Comparison of ENCODE assay signal across 1 cellular context in genomic region chr10:97571622-97572021, GRCh38.
TF ChIP-seq lines count a peak whose summit lies in the region.

No MANE protein-coding gene starts in this region.

TF ChIP-seq in HCT116, 20 proteins besides CTCF, POLR2A, EP300 and RAD21:
- 0 out of 2 replicates have a peak, but pooled peaks have one; percentile 26 for TF ChIP-seq SP1 (IDR thresholded peaks at IDR 0.05; ENCODE audit: low read depth)
- TF ChIP-seq YY1 (IDR thresholded peaks at IDR 0.05; ENCODE audit: extremely low read depth, insufficient replicate concordance, low read depth, low read length) = no peak
- peak; percentile 54; the same call in 1 of the 2 replicates for TF ChIP-seq FOSL1 (IDR thresholded peaks at IDR 0.05; ENCODE audit: low read depth)
- peak; percentile 50; the same call in 1 of the 2 replicates for TF ChIP-seq JUND (IDR thresholded peaks at IDR 0.05)
- no peak for TF ChIP-seq CEBPB (IDR thresholded peaks at IDR 0.05; ENCODE audit: low read depth)
- TF ChIP-seq REST (IDR thresholded peaks at IDR 0.05; ENCODE audit: low read depth) = no peak
TF ChIP-seq in HCT116: peak in this region for 3.
